ENCODE assay signal across 22 cellular contexts in the genomic region with DNA sequence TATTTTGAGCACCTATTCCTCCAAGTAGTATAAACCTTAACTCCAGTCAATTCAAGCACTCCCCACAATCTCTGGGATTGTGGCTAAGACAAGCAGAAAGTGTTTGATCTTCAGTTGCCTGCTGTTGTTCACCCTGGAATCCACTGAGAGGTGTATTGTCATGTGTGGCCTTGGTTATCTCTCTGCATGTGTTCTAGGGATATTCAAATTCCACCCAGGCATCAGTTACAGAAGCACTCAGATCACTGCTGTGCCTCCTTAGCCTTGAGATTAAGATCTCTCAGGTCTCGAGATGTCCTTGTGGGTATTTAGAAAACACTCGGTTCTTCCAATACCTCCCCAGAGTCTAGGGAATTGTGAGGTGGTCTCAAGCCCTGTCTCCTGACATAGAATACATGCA.
"Had no signal": no experiment of that assay in that cellular context is flagged by ENCODE, and none has a peak within 500 bp of the region (broad histone marks: within the 10 kb centered on the region; RNA-seq: fewer than 3 reads in every experiment).

No MANE protein-coding gene starts in this region.

- H3K27me3 Mint-ChIP-seq: dendritic cell treated with granulocyte-macrophage colony-stimulating factor and Interleukin-4, amounts not matched to agents 40 ng/mL and 50 ng/mL, for 4 days; effector memory CD8-positive, alpha-beta T cell; naive B cell had no signal

- DNase-seq: effector memory CD8-positive, alpha-beta T cell; erythroblast; foreskin keratinocyte; immature natural killer cell; kidney; left cardiac atrium; left ventricle myocardium superior; mesenchymal stem cell; naive B cell; nephron progenitor cell; psoas muscle; retina; right lobe of liver; stimulated activated CD4-positive, alpha-beta T cell treated with anti-CD3 and anti-CD28 coated beads, Interleukin-4, amount 100 ng/mL, for 1 hour; stimulated activated CD8-positive, alpha-beta memory T cell treated with anti-CD3 and anti-CD28 coated beads, Interleukin-4, amount 100 ng/mL, for 48 hours; stimulated activated naive CD8-positive, alpha-beta T cell treated with anti-CD3 and anti-CD28 coated beads, Interleukin-15, Interleukin-2, amounts not matched to agents 100 U/mL and 50 U/mL, for 24 hours; tibial artery; upper lobe of left lung; uterus had no signal

- H3K9me3 Mint-ChIP-seq: dendritic cell treated with granulocyte-macrophage colony-stimulating factor and Interleukin-4, amounts not matched to agents 40 ng/mL and 50 ng/mL, for 4 days; effector memory CD8-positive, alpha-beta T cell; immature natural killer cell; stimulated activated effector memory CD8-positive, alpha-beta T cell treated with anti-CD3 and anti-CD28 coated beads, Interleukin-12 subunit alpha, Interleukin-12 subunit beta, amount 100 ng/mL, for 72 hours had no signal

- H3K4me3 Mint-ChIP-seq: dendritic cell treated with granulocyte-macrophage colony-stimulating factor and Interleukin-4, amounts not matched to agents 40 ng/mL and 50 ng/mL, for 4 days; effector memory CD8-positive, alpha-beta T cell; immature natural killer cell; naive B cell; nephron progenitor cell; stimulated activated effector memory CD8-positive, alpha-beta T cell treated with anti-CD3 and anti-CD28 coated beads, Interleukin-12 subunit alpha, Interleukin-12 subunit beta, amount 100 ng/mL, for 72 hours had no signal

- H3K36me3 Mint-ChIP-seq: immature natural killer cell; naive B cell; stimulated activated effector memory CD8-positive, alpha-beta T cell treated with anti-CD3 and anti-CD28 coated beads, Interleukin-12 subunit alpha, Interleukin-12 subunit beta, amount 100 ng/mL, for 72 hours had no signal

- H3K4me1 Mint-ChIP-seq: immature natural killer cell; naive B cell; nephron progenitor cell; stimulated activated effector memory CD8-positive, alpha-beta T cell treated with anti-CD3 and anti-CD28 coated beads, Interleukin-12 subunit alpha, Interleukin-12 subunit beta, amount 100 ng/mL, for 72 hours had no signal

- FAIRE-seq: colon, kidney had no signal

- H3K27ac Mint-ChIP-seq: dendritic cell treated with granulocyte-macrophage colony-stimulating factor and Interleukin-4, amounts not matched to agents 40 ng/mL and 50 ng/mL, for 4 days; effector memory CD8-positive, alpha-beta T cell; immature natural killer cell; naive B cell; stimulated activated effector memory CD8-positive, alpha-beta T cell treated with anti-CD3 and anti-CD28 coated beads, Interleukin-12 subunit alpha, Interleukin-12 subunit beta, amount 100 ng/mL, for 72 hours had no signal

- ATAC-seq: effector memory CD8-positive, alpha-beta T cell; foreskin keratinocyte; left cardiac atrium; left ventricle myocardium superior; psoas muscle; right lobe of liver; stimulated activated effector memory CD8-positive, alpha-beta T cell treated with anti-CD3 and anti-CD28 coated beads, Interleukin-12 subunit alpha, Interleukin-12 subunit beta, amount 100 ng/mL, for 72 hours; stimulated activated naive CD8-positive, alpha-beta T cell treated with anti-CD3 and anti-CD28 coated beads, Interleukin-15, Interleukin-2, amounts not matched to agents 100 U/mL and 50 U/mL, for 24 hours had no signal
